22 cellular contexts compared by ENCODE assay signal in the genomic region with DNA sequence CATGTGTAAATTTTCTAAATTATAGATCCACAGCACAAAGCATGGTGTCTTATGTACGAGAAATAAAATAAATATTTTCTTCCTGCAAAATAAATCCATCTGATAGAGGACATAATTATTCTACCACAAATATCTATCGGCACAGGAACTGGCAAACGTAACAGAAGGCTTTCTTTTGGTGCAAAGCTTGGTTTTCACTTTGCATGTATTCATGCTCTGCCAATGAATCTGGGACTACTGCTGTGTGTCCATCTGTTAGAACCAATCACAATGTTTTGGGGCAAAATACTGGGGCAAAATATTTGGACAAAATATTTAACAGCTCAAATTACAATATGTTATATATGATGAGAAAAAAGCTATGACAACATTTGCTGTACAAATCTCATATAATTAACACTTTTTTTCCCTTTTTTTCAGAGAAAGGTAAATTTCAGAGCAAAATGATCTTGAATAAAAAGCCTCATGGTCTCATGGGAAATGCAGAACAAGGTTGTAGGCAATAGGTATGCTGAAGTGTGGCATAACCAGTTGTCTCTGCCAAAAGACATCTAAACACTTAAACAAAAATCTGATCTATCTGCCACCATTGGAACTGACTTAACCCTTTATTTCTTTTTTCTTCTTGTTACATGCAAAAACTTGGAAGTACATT.
DNase-seq lines count a peak whose midpoint lies in the region; ATAC-seq lines count a peak whose summit lies in the region.
"Had no signal": no experiment of that assay in that cellular context is flagged by ENCODE, and none has a peak within 500 bp of the region (broad histone marks: within the 10 kb centered on the region; RNA-seq: fewer than 3 reads in every experiment).

No MANE protein-coding gene starts in this region.

- no peaks in the 10 kb centered on the region for H3K27me3 Mint-ChIP-seq in CD4-positive, alpha-beta memory T cell
- H3K27me3 Mint-ChIP-seq: CD4-positive, alpha-beta T cell had no signal

- H3K4me1 Mint-ChIP-seq in CD4-positive, alpha-beta memory T cell, result no peaks in the 10 kb centered on the region
- H3K4me1 Mint-ChIP-seq: CD14-positive monocyte, H9 had no signal

- no peaks in the 10 kb centered on the region for H3K36me3 ChIP-seq in CD4-positive, alpha-beta memory T cell (ENCODE audit: insufficient read depth, low read length)
- H3K36me3 ChIP-seq: BE2C; BLaER1 treated with 17β-estradiol and CSF1 and Interleukin-3, amounts not matched to agents 10 nM and 100 nM had no signal

- H3K9me3 Mint-ChIP-seq in CD4-positive, alpha-beta memory T cell, result peaks cover 0 to 4% (median under 1%) of the 10 kb centered on the region in 8 donors
- H3K9me3 Mint-ChIP-seq: H9 had no signal

- H3K4me1 ChIP-seq in CD4-positive, alpha-beta memory T cell (ENCODE audit: insufficient read depth, low read length), result no peaks in the 10 kb centered on the region
- H3K4me1 ChIP-seq: A549; BE2C; BLaER1 treated with 17β-estradiol and CSF1 and Interleukin-3, amounts not matched to agents 10 nM and 100 nM had no signal

- no peak overlapping the region for H3K4me3 Mint-ChIP-seq in CD4-positive, alpha-beta memory T cell
- H3K4me3 Mint-ChIP-seq: CD14-positive monocyte; CD4-positive, alpha-beta T cell; H9; HFFc6 had no signal

- H3K27ac ChIP-seq in CD4-positive, alpha-beta memory T cell (ENCODE audit: low read depth, low read length), result no peak overlapping the region
- H3K27ac ChIP-seq: A549; BLaER1 treated with 17β-estradiol and CSF1 and Interleukin-3, amounts not matched to agents 10 nM and 100 nM; GM23248 had no signal

- H3K9me3 ChIP-seq in CD4-positive, alpha-beta memory T cell (ENCODE audit: control insufficient read depth in 1 of 2, low read length in 2 of 2), result no peaks in the 10 kb centered on the region
- H3K9me3 ChIP-seq: A549; BE2C; BLaER1 treated with 17β-estradiol and CSF1 and Interleukin-3, amounts not matched to agents 10 nM and 100 nM had no signal

- H3K27ac Mint-ChIP-seq in CD4-positive, alpha-beta memory T cell, result no peak overlapping the region
- H3K27ac Mint-ChIP-seq: CD14-positive monocyte; CD4-positive, alpha-beta T cell; H9; HFFc6 had no signal

- no peak overlapping the region for H3K4me3 ChIP-seq in CD4-positive, alpha-beta memory T cell (ENCODE audit: low read length in 2 of 2)
- H3K4me3 ChIP-seq: A549; BLaER1 treated with 17β-estradiol and CSF1 and Interleukin-3, amounts not matched to agents 10 nM and 100 nM; GM23248 had no signal

- POLR2A ChIA-PET in CD4-positive, alpha-beta memory T cell (lab: Charles Lee; ENCODE audit: partially characterized antibody), result no interaction called here

- ATAC-seq in GM21723 (IDR thresholded peaks at IDR 0.05; ENCODE audit: unreplicated experiment), result no peak
- ATAC-seq: A549 had no signal

- CTCF ChIA-PET in CD4-positive, alpha-beta memory T cell (lab: Charles Lee; ENCODE audit: partially characterized antibody), result no interaction called here

- intact Hi-C loops in CD4-positive, alpha-beta memory T cell (cut with micrococcal nuclease), result no loop called here

- DNase-seq in NCI-H2171 treated with DMSO at 0.1 percent for 48 hours (lab: John Stamatoyannopoulos, UW) (peak; percentile 43), NCI-H2171 (lab: John Stamatoyannopoulos, UW) (no peak), NCI-H69 (lab: John Stamatoyannopoulos, UW) (peak; percentile 60), cerebellum (ENCODE audit: low spot score) (peak; percentile 40)
- no peak for DNase-seq in activated CD4-positive, alpha-beta T cell treated with anti-CD3 and anti-CD28 coated beads, Interleukin-2, amount 50 U/mL, for 1 hour
- no peak for DNase-seq in CD4-positive, alpha-beta memory T cell
- DNase-seq: 8988T; ACHN; AML-193; BE2C; Calu3; CD4-positive, alpha-beta T cell; COR-L47; DMS53; DMS79 treated with DMSO at 0.1 percent for 48 hours; GM23248; H9; HFFc6 had no signal

- H3K36me3 Mint-ChIP-seq in CD4-positive, alpha-beta memory T cell, result no peaks in the 10 kb centered on the region
- H3K36me3 Mint-ChIP-seq: CD14-positive monocyte had no signal

- H3K27me3 ChIP-seq in CD4-positive, alpha-beta memory T cell (ENCODE audit: insufficient read depth, low read length), result no peaks in the 10 kb centered on the region
- H3K27me3 ChIP-seq: BE2C; BLaER1 treated with 17β-estradiol and CSF1 and Interleukin-3, amounts not matched to agents 10 nM and 100 nM had no signal

Comparison
In these comparisons a context has a peak if more than half of its experiments do, and no peak if none do; other contexts are left out.
1. DNase-seq: peak in NCI-H2171 treated with DMSO at 0.1 percent for 48 hours (single experiment), NCI-H69 (single experiment) and cerebellum (single experiment); none in NCI-H2171 (single experiment), activated CD4-positive, alpha-beta T cell treated with anti-CD3 and anti-CD28 coated beads, Interleukin-2, amount 50 U/mL, for 1 hour (single experiment) and CD4-positive, alpha-beta memory T cell (0 of 5).